Comparison of ENCODE assay signal across 8 cellular contexts in the genomic region with DNA sequence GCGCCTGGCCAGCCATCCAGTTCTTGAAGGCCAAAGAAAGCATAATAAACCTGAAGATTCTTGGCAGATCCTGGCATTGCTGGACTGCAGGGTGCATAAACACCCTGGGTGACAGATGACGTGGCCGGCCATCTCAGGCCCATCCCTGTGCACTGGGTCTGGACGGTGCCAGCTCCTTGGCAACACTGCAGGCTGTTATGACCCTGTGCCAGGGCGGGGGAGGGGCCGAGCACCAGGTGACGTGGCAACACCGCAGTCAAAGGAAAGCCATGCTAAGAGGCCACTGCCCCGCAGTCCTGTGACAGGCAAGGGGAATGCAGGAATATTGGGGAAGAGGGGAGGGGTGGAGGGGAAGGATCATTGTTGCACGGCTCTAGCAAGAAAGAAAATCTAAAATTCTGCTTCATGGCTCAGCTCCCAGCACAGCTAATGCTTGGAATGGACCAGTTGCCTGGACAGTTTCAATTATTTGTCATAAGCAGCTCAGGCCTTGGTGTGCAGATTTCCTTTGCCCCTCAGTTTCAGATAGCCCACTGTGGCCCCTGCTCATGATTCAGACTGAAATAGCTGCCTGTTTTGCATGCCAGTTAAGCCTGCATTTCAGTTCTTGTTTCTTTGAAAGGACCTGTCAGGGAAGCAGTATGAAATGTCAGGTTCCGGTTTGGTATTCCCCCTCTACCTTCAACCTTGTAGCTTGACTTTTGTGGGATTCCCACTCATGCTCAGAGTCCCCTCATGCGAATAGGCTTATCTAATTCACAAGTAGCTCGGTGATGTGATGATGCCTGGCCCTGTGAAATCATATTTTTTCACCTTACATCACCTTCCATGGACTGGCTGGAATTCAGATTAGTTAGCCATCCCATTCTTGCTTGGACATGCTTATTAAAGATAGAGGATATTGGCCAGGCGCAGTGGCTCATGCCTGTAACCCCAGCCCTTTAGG. TPM values are rescaled to one million over a fixed set of nuclear protein-coding genes. Genes with fewer than 3 reads are reported as not detected.
A peak's percentile ranks its signal among the peaks of the same experiment; 100 is the strongest.
DNase-seq lines count a peak whose midpoint lies in the region; ATAC-seq and TF ChIP-seq lines count a peak whose summit lies in the region.

No MANE protein-coding gene starts in this region.

- peak overlapping the region; percentile 57 for H2AFZ ChIP-seq in osteoblast (ENCODE audit: low read length)

- WGBS in esophagus muscularis mucosa, result 50% methylated on average over 9 of the region's 14 CpGs

- TF ChIP-seq EP300 in esophagus muscularis mucosa (IDR thresholded peaks at IDR 0.05), result no peak

- H3K36me3 ChIP-seq in esophagus muscularis mucosa (no peaks in the 10 kb centered on the region), osteoblast (ENCODE audit: insufficient read depth, low read length) (no peaks in the 10 kb centered on the region)

- no peaks in the 10 kb centered on the region for H3K79me2 ChIP-seq in osteoblast (ENCODE audit: insufficient read depth, low read length)

- H4K20me1 ChIP-seq in osteoblast (ENCODE audit: insufficient read depth, low read length), result no peaks in the 10 kb centered on the region

- TF ChIP-seq CTCF in esophagus muscularis mucosa (IDR thresholded peaks at IDR 0.05) (no peak), osteoblast (IDR thresholded peaks at IDR 0.05; ENCODE audit: extremely low read depth, low read depth, low read length) (no peak)

- H3K4me3 ChIP-seq in esophagus muscularis mucosa (peak overlapping the region in 2 of 4 donors; percentile 16 to 22), osteoblast (ENCODE audit: insufficient read depth, low read length) (peak overlapping the region; percentile 6)

- no peak for TF ChIP-seq POLR2A in esophagus muscularis mucosa (IDR thresholded peaks at IDR 0.05; ENCODE audit: low read depth)

- H3K4me2 ChIP-seq in osteoblast (ENCODE audit: insufficient read depth, low read length), result peak overlapping the region; percentile 42

- H3K27me3 ChIP-seq in esophagus muscularis mucosa, result no peaks in the 10 kb centered on the region
- peaks cover 3% of the 10 kb centered on the region for H3K27me3 ChIP-seq in osteoblast (ENCODE audit: insufficient read depth, low read length)

- DNase-seq in stimulated activated CD4-positive, alpha-beta T cell treated with anti-CD3 and anti-CD28 coated beads, Interleukin-4, amount 100 ng/mL, for 24 hours, result peak; percentile 13
- no peak for DNase-seq in stimulated activated CD4-positive, alpha-beta T cell treated with anti-CD3 and anti-CD28 coated beads, Interleukin-12 subunit alpha, Interleukin-12 subunit beta, amount 100 ng/mL, for 4 hours
- DNase-seq in NCI-H69 (lab: John Stamatoyannopoulos, UW) (peak; percentile 47), esophagus muscularis mucosa (ENCODE audit: extremely low spot score) (peak; percentile 93), osteoblast (ENCODE audit: insufficient read length, low spot score, missing footprints) (peak; percentile 71), NCI-H2171 treated with DMSO at 0.1 percent for 48 hours (lab: John Stamatoyannopoulos, UW) (no peak), NCI-H1930 (lab: John Stamatoyannopoulos, UW) (no peak)

- H3K9me3 ChIP-seq in esophagus muscularis mucosa, result no peaks in the 10 kb centered on the region
- no peaks in the 10 kb centered on the region for H3K9me3 ChIP-seq in osteoblast (ENCODE audit: low read depth, low read length)

- H3K27ac ChIP-seq in esophagus muscularis mucosa (replicated peaks in 1 of 4), result peak overlapping the region; percentile 77 to 85 (median 79)
- no peak overlapping the region for H3K27ac ChIP-seq in osteoblast (ENCODE audit: low read depth, low read length)

- ATAC-seq in HG02870 (IDR thresholded peaks at IDR 0.05; ENCODE audit: unreplicated experiment), result peak; percentile 88

- intact Hi-C loops in esophagus muscularis mucosa (cut with DNase I), result no loop called here

- peaks cover 4 to 22% (median 19%) of the 10 kb centered on the region in 4 donors for H3K4me1 ChIP-seq in esophagus muscularis mucosa
- H3K4me1 ChIP-seq in osteoblast (ENCODE audit: insufficient read depth, low read length), result peaks cover 5% of the 10 kb centered on the region

RNA-seq across cellular contexts. Expression of a gene that starts 29.7 kb away (rescaled TPM):
- total RNA-seq in esophagus muscularis mucosa (100 to 1,000 TPM in 3 of 4 donors, 10 to 100 TPM in 1; 92.9 to 113 (median 105) TPM), osteoblast (116 and 122 TPM in 2 replicates)

Comparison
In these comparisons a context has a peak if more than half of its experiments do, and no peak if none do; other contexts are left out.
1. DNase-seq: peak in stimulated activated CD4-positive, alpha-beta T cell treated with anti-CD3 and anti-CD28 coated beads, Interleukin-4, amount 100 ng/mL, for 24 hours (single experiment), NCI-H69 (single experiment), esophagus muscularis mucosa (single experiment) and osteoblast (single experiment); none in stimulated activated CD4-positive, alpha-beta T cell treated with anti-CD3 and anti-CD28 coated beads, Interleukin-12 subunit alpha, Interleukin-12 subunit beta, amount 100 ng/mL, for 4 hours (single experiment), NCI-H2171 treated with DMSO at 0.1 percent for 48 hours (single experiment) and NCI-H1930 (0 of 2).